34 cellular contexts compared by ENCODE assay signal in genomic region chr12:87116778-87117177, GRCh38.
DNase-seq lines count a peak whose midpoint lies in the region; ATAC-seq and TF ChIP-seq lines count a peak whose summit lies in the region.
"Had no signal": no experiment of that assay in that cellular context is flagged by ENCODE, and none has a peak within 500 bp of the region (broad histone marks: within the 10 kb centered on the region; RNA-seq: fewer than 3 reads in every experiment).

No MANE protein-coding gene starts in this region.

- peaks cover 14% of the 10 kb centered on the region for H3K4me1 Mint-ChIP-seq in glutamatergic neuron (ENCODE audit: low read depth, unreplicated experiment)
- no peaks in the 10 kb centered on the region for H3K4me1 Mint-ChIP-seq in CD8-positive, alpha-beta memory T cell
- H3K4me1 Mint-ChIP-seq: activated naive CD8-positive, alpha-beta T cell treated with anti-CD3 and anti-CD28 coated beads, Interleukin-2, amount 50 U/mL, for 24 hours; central memory CD8-positive, alpha-beta T cell; natural killer cell had no signal

- H3K36me3 Mint-ChIP-seq in glutamatergic neuron (ENCODE audit: unreplicated experiment): no peaks in the 10 kb centered on the region
- no peaks in the 10 kb centered on the region for H3K36me3 Mint-ChIP-seq in CD8-positive, alpha-beta memory T cell
- H3K36me3 Mint-ChIP-seq: natural killer cell had no signal

- no peaks in the 10 kb centered on the region for H3K36me3 ChIP-seq in smooth muscle cell (ENCODE audit: low read depth)
- no peaks in the 10 kb centered on the region for H3K36me3 ChIP-seq in CD8-positive, alpha-beta memory T cell (ENCODE audit: insufficient read depth, low read length)
- H3K36me3 ChIP-seq: lower lobe of right lung, ovary had no signal

- DNase-seq in Right ventricle myocardium superior (no peak), cardiac septum (ENCODE audit: low spot score) (no peak), NCI-H146 (lab: John Stamatoyannopoulos, UW) (peak; percentile 32), glutamatergic neuron (no peak), smooth muscle cell (lab: John Stamatoyannopoulos, UW; ENCODE audit: unreplicated experiment) (no peak)
- DNase-seq in CD8-positive, alpha-beta memory T cell: no peak
- DNase-seq: 8988T; activated CD4-positive, alpha-beta T cell treated with anti-CD3 and anti-CD28 coated beads, Interleukin-2, amount 50 U/mL, for 4 hours; activated naive CD4-positive, alpha-beta T cell; activated naive CD8-positive, alpha-beta T cell treated with anti-CD3 and anti-CD28 coated beads, Interleukin-2, amount 50 U/mL, for 24 hours; activated T-cell treated with anti-CD3 and anti-CD28 coated beads, Interleukin-2, amount 50 U/mL, for 72 hours; Calu3; dermis blood vessel endothelial cell; DMS79; GDM1; head of caudate nucleus; islet precursor cell; lower lobe of right lung; natural killer cell; NCI-H1417 treated with DMSO at 0.1 percent for 48 hours; NCI-H2107; ovary; retina; SK-N-SH; small intestine; stimulated activated naive CD4-positive, alpha-beta T cell treated with Interleukin-2 at 50 U/mL for 16 hours had no signal

- H3K4me1 ChIP-seq in smooth muscle cell (ENCODE audit: low read depth): peaks cover 4% of the 10 kb centered on the region
- no peaks in the 10 kb centered on the region for H3K4me1 ChIP-seq in CD8-positive, alpha-beta memory T cell (ENCODE audit: insufficient read depth, low read length)
- H3K4me1 ChIP-seq: lower lobe of right lung had no signal

- CTCF ChIA-PET in CD8-positive, alpha-beta memory T cell (lab: Charles Lee): no interaction called here

- H3K9ac ChIP-seq in smooth muscle cell (ENCODE audit: low read depth): no peak overlapping the region
- H3K9ac ChIP-seq: KMS-11, SK-N-SH had no signal

- H3K27ac Mint-ChIP-seq in glutamatergic neuron (ENCODE audit: unreplicated experiment): peak overlapping the region; percentile 40
- no peak overlapping the region for H3K27ac Mint-ChIP-seq in CD8-positive, alpha-beta memory T cell
- H3K27ac Mint-ChIP-seq: activated naive CD8-positive, alpha-beta T cell treated with anti-CD3 and anti-CD28 coated beads, Interleukin-2, amount 50 U/mL, for 24 hours; activated T-cell treated with anti-CD3 and anti-CD28 coated beads, Interleukin-2, amount 50 U/mL, for 72 hours; natural killer cell; T-helper 1 cell treated with Interleukin-12 subunit alpha and Interleukin-12 subunit beta and Interleukin-4 antibody, amounts not matched to agents 30 μg/mL and 1 μg/mL, for 36 hours had no signal

- H3K9me3 Mint-ChIP-seq in glutamatergic neuron (ENCODE audit: unreplicated experiment): no peaks in the 10 kb centered on the region
- peaks cover 2 to 25% (median 11%) of the 10 kb centered on the region in 5 donors for H3K9me3 Mint-ChIP-seq in CD8-positive, alpha-beta memory T cell
- H3K9me3 Mint-ChIP-seq: T-helper 1 cell treated with Interleukin-12 subunit alpha and Interleukin-12 subunit beta and Interleukin-4 antibody, amounts not matched to agents 30 μg/mL and 1 μg/mL, for 36 hours had no signal

- H3K79me2 ChIP-seq in smooth muscle cell (ENCODE audit: low read depth): no peaks in the 10 kb centered on the region

- no peak overlapping the region for H3K4me2 ChIP-seq in smooth muscle cell
- H3K4me2 ChIP-seq: KMS-11, SK-N-SH had no signal

- no peaks in the 10 kb centered on the region for H4K20me1 ChIP-seq in smooth muscle cell (ENCODE audit: low read depth)

- TF ChIP-seq CTCF in glutamatergic neuron (IDR thresholded peaks at IDR 0.05; ENCODE audit: partially characterized antibody, unreplicated experiment) (no peak), smooth muscle cell (IDR thresholded peaks at IDR 0.05; ENCODE audit: borderline replicate concordance, insufficient read depth, poor library complexity, severe bottlenecking) (no peak)

- no peaks in the 10 kb centered on the region for H3K27me3 ChIP-seq in smooth muscle cell (ENCODE audit: low read depth)
- H3K27me3 ChIP-seq in CD8-positive, alpha-beta memory T cell (ENCODE audit: insufficient read depth, low read length, poor library complexity, severe bottlenecking): no peaks in the 10 kb centered on the region
- H3K27me3 ChIP-seq: ovary had no signal

- H3K27ac ChIP-seq in smooth muscle cell (ENCODE audit: low read depth): no peak overlapping the region
- no peak overlapping the region for H3K27ac ChIP-seq in CD8-positive, alpha-beta memory T cell (ENCODE audit: low read depth, low read length)
- H3K27ac ChIP-seq: C4-2B, HL-60, KMS-11, lower lobe of right lung, ovary had no signal

- no peaks in the 10 kb centered on the region for H3F3A ChIP-seq in smooth muscle cell (ENCODE audit: low read depth)

- intact Hi-C loops in Right ventricle myocardium superior (cut with DNase I): no loop called here
- intact Hi-C loops in cardiac septum (cut with DNase I): no loop called here

- POLR2A ChIA-PET in CD8-positive, alpha-beta memory T cell (lab: Charles Lee): no interaction called here

- no peaks in the 10 kb centered on the region for H3K27me3 Mint-ChIP-seq in glutamatergic neuron (ENCODE audit: unreplicated experiment)
- no peaks in the 10 kb centered on the region for H3K27me3 Mint-ChIP-seq in CD8-positive, alpha-beta memory T cell
- H3K27me3 Mint-ChIP-seq: activated naive CD8-positive, alpha-beta T cell treated with anti-CD3 and anti-CD28 coated beads, Interleukin-2, amount 50 U/mL, for 24 hours; central memory CD8-positive, alpha-beta T cell had no signal

- peak; percentile 65 for ATAC-seq in Right ventricle myocardium superior (ENCODE audit: poor library complexity)
- ATAC-seq in GM21381 (IDR thresholded peaks at IDR 0.05; ENCODE audit: unreplicated experiment): no peak
- ATAC-seq in GM21367 (IDR thresholded peaks at IDR 0.05; ENCODE audit: unreplicated experiment): no peak
- ATAC-seq: activated naive CD8-positive, alpha-beta T cell treated with anti-CD3 and anti-CD28 coated beads, Interleukin-2, amount 50 U/mL, for 24 hours; activated T-cell treated with anti-CD3 and anti-CD28 coated beads, Interleukin-2, amount 50 U/mL, for 72 hours; esophagus mucosa; lower lobe of right lung; natural killer cell had no signal

- no peak overlapping the region for H3K4me3 Mint-ChIP-seq in glutamatergic neuron (ENCODE audit: unreplicated experiment)
- no peak overlapping the region for H3K4me3 Mint-ChIP-seq in CD8-positive, alpha-beta memory T cell
- H3K4me3 Mint-ChIP-seq: activated naive CD8-positive, alpha-beta T cell treated with anti-CD3 and anti-CD28 coated beads, Interleukin-2, amount 50 U/mL, for 24 hours; activated T-cell treated with anti-CD3 and anti-CD28 coated beads, Interleukin-2, amount 50 U/mL, for 72 hours; central memory CD8-positive, alpha-beta T cell; natural killer cell; T-helper 1 cell treated with Interleukin-12 subunit alpha and Interleukin-12 subunit beta and Interleukin-4 antibody, amounts not matched to agents 30 μg/mL and 1 μg/mL, for 36 hours had no signal

- H2AFZ ChIP-seq in smooth muscle cell (ENCODE audit: low read depth): peak overlapping the region; percentile 90

- WGBS in smooth muscle cell (ENCODE audit: low lambda C conversion rate): 56% methylated on average over 6 of the region's 6 CpGs

- no peaks in the 10 kb centered on the region for H3K9me3 ChIP-seq in smooth muscle cell (replicated peaks; ENCODE audit: low read depth)
- no peaks in the 10 kb centered on the region for H3K9me3 ChIP-seq in CD8-positive, alpha-beta memory T cell (ENCODE audit: low read length)
- H3K9me3 ChIP-seq: lower lobe of right lung, ovary, SK-N-SH had no signal

- H3K4me3 ChIP-seq in smooth muscle cell: no peak overlapping the region
- H3K4me3 ChIP-seq in CD8-positive, alpha-beta memory T cell (ENCODE audit: low read length): no peak overlapping the region
- H3K4me3 ChIP-seq: lower lobe of right lung, ovary had no signal
